Comparison of ENCODE assay signal across 11 cellular contexts in genomic region chr7:64872351-64872750, GRCh38.
"Had no signal": no experiment of that assay in that cellular context is flagged by ENCODE, and none has a peak within 500 bp of the region (broad histone marks: within the 10 kb centered on the region; RNA-seq: fewer than 3 reads in every experiment).

No MANE protein-coding gene starts in this region.

- H3K4me1 ChIP-seq: adrenal gland had no signal

- H3K36me3 ChIP-seq: adrenal gland, esophagus squamous epithelium, left ventricle myocardium inferior, thoracic aorta had no signal

- H3K27me3 ChIP-seq: adrenal gland, esophagus squamous epithelium, hepatocyte had no signal

- H3K79me2 ChIP-seq: hepatocyte had no signal

- H2AFZ ChIP-seq: hepatocyte had no signal

- H3K9me3 ChIP-seq: adrenal gland, esophagus squamous epithelium, left ventricle myocardium inferior, thoracic aorta had no signal

- H3K27ac ChIP-seq: adrenal gland, esophagus squamous epithelium, hepatocyte, left ventricle myocardium inferior, thoracic aorta had no signal

- H3K4me3 ChIP-seq: adrenal gland, esophagus squamous epithelium, hepatocyte, left ventricle myocardium inferior, thoracic aorta had no signal

- H3K4me2 ChIP-seq: hepatocyte had no signal

- DNase-seq: activated CD4-positive, alpha-beta T cell treated with anti-CD3 and anti-CD28 coated beads, Interleukin-2, amount 50 U/mL, for 1 hour; activated CD8-positive, alpha-beta memory T cell treated with anti-CD3 and anti-CD28 coated beads, Interleukin-2, amount 10 ng/mL, durations not matched to agents 7 days and 5 days; activated T-cell treated with anti-CD3 and anti-CD28 coated beads, Interleukin-2, amount 50 U/mL, for 24 hours; esophagus squamous epithelium; left ventricle myocardium inferior; mesendoderm; nephron progenitor cell; occipital lobe had no signal
